8 cellular contexts compared by ENCODE assay signal in genomic region chr15:55846108-55846707, GRCh38.
DNase-seq lines count a peak whose midpoint lies in the region; ATAC-seq and TF ChIP-seq lines count a peak whose summit lies in the region.

No MANE protein-coding gene starts in this region.

- H3K27ac ChIP-seq in neutrophil, result no peak overlapping the region

- no peaks in the 10 kb centered on the region for H3K9me3 ChIP-seq in neutrophil

- no peaks in the 10 kb centered on the region for H3K4me1 ChIP-seq in neutrophil (ENCODE audit: control insufficient read depth in 1 of 2, insufficient read depth in 1 of 2, low read depth in 1 of 2, low read length in 1 of 2)

- no peaks in the 10 kb centered on the region for H3K27me3 ChIP-seq in neutrophil

- TF ChIP-seq CTCF in GM12875 (IDR thresholded peaks at IDR 0.05; ENCODE audit: borderline replicate concordance, insufficient read depth, low read depth, low read length), result peak; percentile 69
- peak; percentile 92 for TF ChIP-seq CTCF in fibroblast of pulmonary artery (IDR thresholded peaks at IDR 0.05; ENCODE audit: low read length, missing control alignments)
- TF ChIP-seq CTCF in neutrophil (IDR thresholded peaks at IDR 0.05), result peak; percentile 77

- H3K4me3 ChIP-seq in GM12875 (ENCODE audit: low read depth, low read length), result no peak overlapping the region
- no peak overlapping the region for H3K4me3 ChIP-seq in fibroblast of pulmonary artery (replicated peaks; ENCODE audit: low read depth, low read length)
- H3K4me3 ChIP-seq in neutrophil (ENCODE audit: low read depth in 1 of 2, low read length in 1 of 2), result no peak overlapping the region

- peak; percentile 73 for DNase-seq in AG20443 (ENCODE audit: low spot score)
- peak; percentile 61 for DNase-seq in NCI-H345 (lab: John Stamatoyannopoulos, UW)
- peak; percentile 32 to 59 for DNase-seq in activated CD4-positive, alpha-beta T cell treated with anti-CD3 and anti-CD28 coated beads for 4 hours
- DNase-seq in fibroblast of pulmonary artery (ENCODE audit: low read depth), result peak; percentile 88

- H3K36me3 ChIP-seq in neutrophil, result peaks cover 61% of the 10 kb centered on the region

- ATAC-seq in HG03066 (IDR thresholded peaks at IDR 0.05; ENCODE audit: low read depth, unreplicated experiment) (peak; percentile 79), GM18858 (IDR thresholded peaks at IDR 0.05; ENCODE audit: unreplicated experiment) (no peak)
